20 cellular contexts compared by ENCODE assay signal in genomic region chr2:46748121-46748520, GRCh38. TPM values are rescaled to one million over a fixed set of nuclear protein-coding genes. Genes with fewer than 3 reads are reported as not detected.
A peak's percentile ranks its signal among the peaks of the same experiment; 100 is the strongest.
DNase-seq lines count a peak whose midpoint lies in the region; ATAC-seq, FAIRE-seq and TF ChIP-seq lines count a peak whose summit lies in the region.
"Had no signal": no experiment of that assay in that cellular context is flagged by ENCODE, and none has a peak within 500 bp of the region (broad histone marks: within the 10 kb centered on the region; RNA-seq: fewer than 3 reads in every experiment).

No MANE protein-coding gene starts in this region.

- FAIRE-seq in K562 (lab: Jason Lieb, UNC) (no peak), pancreas (lab: Jason Lieb, UNC) (no peak)

- H3K27ac ChIP-seq in GM23248: peak overlapping the region; percentile 85
- peak overlapping the region; percentile 80; the same call in 2 of the 3 replicates for H3K27ac ChIP-seq in K562 (ENCODE audit: extremely low read depth, low read depth, low read length)
- peak overlapping the region; percentile 92 for H3K27ac ChIP-seq in osteoblast (ENCODE audit: low read depth, low read length)
- no peak overlapping the region for H3K27ac ChIP-seq in naive thymus-derived CD4-positive, alpha-beta T cell (ENCODE audit: low read depth, low read length)
- peak overlapping the region in 1 of 4 donors; percentile 48 for H3K27ac ChIP-seq in pancreas
- H3K27ac ChIP-seq: ascending aorta, neural progenitor cell, upper lobe of right lung had no signal

- H2AFZ ChIP-seq in GM23248: no peak overlapping the region
- H2AFZ ChIP-seq in K562 (ENCODE audit: low read depth, low read length): no peak overlapping the region
- H2AFZ ChIP-seq in osteoblast (ENCODE audit: low read length): no peak overlapping the region
- H2AFZ ChIP-seq: neural progenitor cell had no signal

- CTCF ChIA-PET in K562 (lab: Yijun Ruan, JAX; ENCODE audit: low intra/inter-chr PET ratio): no interaction called here
- CTCF ChIA-PET in naive thymus-derived CD4-positive, alpha-beta T cell (lab: Charles Lee): no interaction called here

- BruUV-seq in K562 (replicated peaks; lab: Mats Ljungman, UMichigan): no TSS peak

- H3K27me3 ChIP-seq in GM23248 (replicated peaks; ENCODE audit: insufficient read depth) (no peaks in the 10 kb centered on the region), MG63 (no peaks in the 10 kb centered on the region), K562 (ENCODE audit: control insufficient read depth in 2 of 2, insufficient read depth in 2 of 2, low read length in 2 of 2) (no peaks in the 10 kb centered on the region), osteoblast (ENCODE audit: insufficient read depth, low read length) (no peaks in the 10 kb centered on the region), pancreas (no peaks in the 10 kb centered on the region)
- H3K27me3 ChIP-seq in naive thymus-derived CD4-positive, alpha-beta T cell (ENCODE audit: control insufficient read depth in 2 of 2, insufficient read depth in 2 of 2, low read length in 2 of 2): no peaks in the 10 kb centered on the region
- H3K27me3 ChIP-seq: ascending aorta, neural progenitor cell, upper lobe of right lung had no signal

- no peak overlapping the region for H3K4me3 Mint-ChIP-seq in naive thymus-derived CD4-positive, alpha-beta T cell
- H3K4me3 Mint-ChIP-seq: activated B cell treated with CpG ODN at 0.5 μM for 24 hours; activated naive CD4-positive, alpha-beta T cell treated with anti-CD3 and anti-CD28 coated beads for 36 hours; activated T-cell treated with anti-CD3 and anti-CD28 coated beads, Interleukin-2, amount 50 U/mL, for 24 hours; neural progenitor cell had no signal

- in situ Hi-C loops in GM23248 (cut with MboI) (no loop called here), K562 (cut with MboI) (no loop called here)

- peaks cover 4 to 77% (median 52%) of the 10 kb centered on the region in 7 donors for H3K4me1 Mint-ChIP-seq in naive thymus-derived CD4-positive, alpha-beta T cell

- peak overlapping the region; percentile 57 for H3K9ac ChIP-seq in GM23248
- H3K9ac ChIP-seq in K562 (ENCODE audit: insufficient read depth in 1 of 2, low read depth in 2 of 2, low read length in 2 of 2): no peak overlapping the region
- H3K9ac ChIP-seq: neural progenitor cell had no signal

- POLR2A ChIA-PET in K562 (lab: Yijun Ruan, JAX): interaction anchor here (0.8 to 1.1 kb wide), 2 partner anchors 15 to 21 kb away, joined by 3 to 4 read pairs; no protein-coding TSS in a partner anchor
- POLR2A ChIA-PET in naive thymus-derived CD4-positive, alpha-beta T cell (lab: Charles Lee): interaction anchor here (0.6 kb wide), 1 partner anchor 166 kb away, joined by 3 read pairs; no protein-coding TSS in a partner anchor

- no peaks in the 10 kb centered on the region for H3K9me1 ChIP-seq in K562 (ENCODE audit: control insufficient read depth, insufficient read depth, low read length)

- peak overlapping the region in 1 of 9 donors; percentile 18 for H3K27ac Mint-ChIP-seq in naive thymus-derived CD4-positive, alpha-beta T cell
- H3K27ac Mint-ChIP-seq: activated B cell treated with CpG ODN at 0.5 μM for 24 hours; activated naive CD4-positive, alpha-beta T cell treated with anti-CD3 and anti-CD28 coated beads for 36 hours; activated T-cell treated with anti-CD3 and anti-CD28 coated beads, Interleukin-2, amount 50 U/mL, for 24 hours; neural progenitor cell had no signal

- TF ChIP-seq CTCF in K562 (IDR thresholded peaks at IDR 0.05 in 2 of 3, conservative IDR thresholded peaks at IDR 0.05 in 1 of 3; ENCODE audit: insufficient read depth in 2 of 3, low read depth in 1 of 3, low read length in 3 of 3): no peak
- no peak for TF ChIP-seq CTCF in osteoblast (IDR thresholded peaks at IDR 0.05; ENCODE audit: extremely low read depth, low read depth, low read length)
- no peak for TF ChIP-seq CTCF in pancreas (IDR thresholded peaks at IDR 0.05)

- no peak for ATAC-seq in K562
- no peak for ATAC-seq in naive thymus-derived CD4-positive, alpha-beta T cell
- ATAC-seq in pancreas: no peak

- DNase-seq in GM23248 (peak; percentile 34), MG63 (peak; percentile 35), K562 (ENCODE audit: extremely low read depth in 1 of 4, low spot score in 3 of 4) (peak in 1 of 4 experiments; percentile 20), osteoblast (ENCODE audit: insufficient read length, low spot score, missing footprints) (no peak), pancreas (no peak)
- no peak for DNase-seq in naive thymus-derived CD4-positive, alpha-beta T cell
- DNase-seq in activated CD4-positive, alpha-beta T cell treated with anti-CD3 and anti-CD28 coated beads for 1 hour: no peak
- DNase-seq: activated B cell treated with CpG ODN at 0.5 μM for 24 hours; activated naive CD4-positive, alpha-beta T cell treated with anti-CD3 and anti-CD28 coated beads for 36 hours; activated T-cell treated with anti-CD3 and anti-CD28 coated beads, Interleukin-2, amount 50 U/mL, for 24 hours; cerebellar nuclear complex; DMS79; effector CD4-positive, alpha-beta T cell; glutamatergic neuron; HCEC 1CT; left colon; NCI-H748 treated with DMSO at 0.1 percent for 48 hours; upper lobe of right lung had no signal

- peaks cover 97% of the 10 kb centered on the region for H3K4me1 ChIP-seq in GM23248 (ENCODE audit: insufficient read depth)
- peaks cover 4 to 15% of the 10 kb centered on the region in 2 experiments; a peak in 3 of 5 replicates for H3K4me1 ChIP-seq in K562 (replicated peaks in 1 of 2; ENCODE audit: control insufficient read depth in 2 of 2, insufficient read depth in 2 of 2, low read length in 2 of 2)
- peaks cover 92% of the 10 kb centered on the region for H3K4me1 ChIP-seq in osteoblast (ENCODE audit: insufficient read depth, low read length)
- no peaks in the 10 kb centered on the region for H3K4me1 ChIP-seq in naive thymus-derived CD4-positive, alpha-beta T cell (ENCODE audit: control insufficient read depth in 2 of 2, insufficient read depth in 2 of 2, low read length in 2 of 2)
- peaks cover 11 to 28% (median 13%) of the 10 kb centered on the region in 3 donors for H3K4me1 ChIP-seq in pancreas
- H3K4me1 ChIP-seq: neural progenitor cell had no signal

- no peaks in the 10 kb centered on the region for H3K9me2 ChIP-seq in GM23248 (ENCODE audit: insufficient read depth)

- H3K27me3 Mint-ChIP-seq in naive thymus-derived CD4-positive, alpha-beta T cell: no peaks in the 10 kb centered on the region
- H3K27me3 Mint-ChIP-seq: activated B cell treated with CpG ODN at 0.5 μM for 24 hours; activated T-cell treated with anti-CD3 and anti-CD28 coated beads, Interleukin-2, amount 50 U/mL, for 24 hours had no signal

- TF ChIP-seq POLR2A in K562 (conservative IDR thresholded peaks at IDR 0.05): no peak

- peaks cover 1 to 37% (median 32%) of the 10 kb centered on the region in 5 donors for H3K36me3 Mint-ChIP-seq in naive thymus-derived CD4-positive, alpha-beta T cell

- no peak for TF ChIP-seq EP300 in K562 (IDR thresholded peaks at IDR 0.05; ENCODE audit: low read length)

- H4K20me1 ChIP-seq in GM23248 (ENCODE audit: insufficient read depth): peaks cover 69% of the 10 kb centered on the region; the same call in 1 of the 2 replicates
- no peaks in the 10 kb centered on the region for H4K20me1 ChIP-seq in K562 (replicated peaks; ENCODE audit: control insufficient read depth, insufficient read depth, low read length)
- H4K20me1 ChIP-seq in osteoblast (ENCODE audit: insufficient read depth, low read length): peaks cover 71% of the 10 kb centered on the region

- H3K36me3 ChIP-seq in GM23248 (ENCODE audit: low read depth): peaks cover 17% of the 10 kb centered on the region
- H3K36me3 ChIP-seq in MG63: no peaks in the 10 kb centered on the region
- no peaks in the 10 kb centered on the region for H3K36me3 ChIP-seq in K562 (ENCODE audit: control insufficient read depth, insufficient read depth, low read length)
- peaks cover 7% of the 10 kb centered on the region for H3K36me3 ChIP-seq in osteoblast (ENCODE audit: insufficient read depth, low read length)
- no peaks in the 10 kb centered on the region for H3K36me3 ChIP-seq in naive thymus-derived CD4-positive, alpha-beta T cell (ENCODE audit: control insufficient read depth in 2 of 3, insufficient read depth in 3 of 3, low read length in 3 of 3)
- no peaks in the 10 kb centered on the region for H3K36me3 ChIP-seq in pancreas
- H3K36me3 ChIP-seq: ascending aorta, neural progenitor cell, upper lobe of right lung had no signal

- no peak for TF ChIP-seq RAD21 in K562 (CRISPR knock-in tag; conservative IDR thresholded peaks at IDR 0.05 in 1 of 2, IDR thresholded peaks at IDR 0.05 in 1 of 2)

- WGBS in GM23248 (ENCODE audit: low coverage in 1 of 2, low lambda C conversion rate in 2 of 2, missing lambda C conversion rate in 2 of 2), 2 experiments: 76 to 77% methylated on average over 3 of the region's 3 CpGs
- WGBS in K562 (ENCODE audit: insufficient coverage, low coverage, missing lambda C conversion rate): 61% methylated on average over 2 of the region's 3 CpGs
- 94 to 99% methylated on average over 3 of the region's 3 CpGs for WGBS in pancreas, 2 donors

- H3K79me2 ChIP-seq in GM23248 (ENCODE audit: insufficient read depth) (peaks cover 100% of the 10 kb centered on the region), K562 (ENCODE audit: control insufficient read depth, insufficient read depth, low read length) (peaks cover 63% of the 10 kb centered on the region), osteoblast (ENCODE audit: insufficient read depth, low read length) (peaks cover 100% of the 10 kb centered on the region)

- intact Hi-C loops in K562 (cut with micrococcal nuclease) (no loop called here), pancreas (cut with DNase I) (no loop called here)
- intact Hi-C loops in naive thymus-derived CD4-positive, alpha-beta T cell (cut with micrococcal nuclease): no loop called here

- peaks cover 0 to 31% (median 8%) of the 10 kb centered on the region in 11 donors for H3K9me3 Mint-ChIP-seq in naive thymus-derived CD4-positive, alpha-beta T cell
- H3K9me3 Mint-ChIP-seq: activated B cell treated with CpG ODN at 0.5 μM for 24 hours had no signal

- H3F3A ChIP-seq in GM23248 (ENCODE audit: insufficient read depth): peaks cover 100% of the 10 kb centered on the region

- H3K9me3 ChIP-seq in GM23248 (ENCODE audit: low read depth): no peaks in the 10 kb centered on the region
- H3K9me3 ChIP-seq in MG63: no peaks in the 10 kb centered on the region
- no peaks in the 10 kb centered on the region for H3K9me3 ChIP-seq in K562 (replicated peaks; ENCODE audit: control insufficient read depth, insufficient read depth, low read depth, low read length)
- no peaks in the 10 kb centered on the region for H3K9me3 ChIP-seq in osteoblast (ENCODE audit: low read depth, low read length)
- H3K9me3 ChIP-seq in naive thymus-derived CD4-positive, alpha-beta T cell (ENCODE audit: control insufficient read depth in 2 of 3, low read length in 3 of 3): peaks cover 0 to 3% (median 0%) of the 10 kb centered on the region in 3 experiments
- no peaks in the 10 kb centered on the region for H3K9me3 ChIP-seq in pancreas
- H3K9me3 ChIP-seq: ascending aorta, upper lobe of right lung had no signal

- peak overlapping the region; percentile 45 for H3K4me2 ChIP-seq in GM23248 (ENCODE audit: unreplicated experiment)
- no peak overlapping the region for H3K4me2 ChIP-seq in K562 (ENCODE audit: insufficient read depth, low read length)
- peak overlapping the region; percentile 21 for H3K4me2 ChIP-seq in osteoblast (ENCODE audit: insufficient read depth, low read length)
- H3K4me2 ChIP-seq: neural progenitor cell had no signal

- H3K4me3 ChIP-seq in GM23248: peak overlapping the region; percentile 20
- H3K4me3 ChIP-seq in MG63: no peak overlapping the region
- no peak overlapping the region for H3K4me3 ChIP-seq in K562
- H3K4me3 ChIP-seq in osteoblast (ENCODE audit: insufficient read depth, low read length): no peak overlapping the region
- no peak overlapping the region for H3K4me3 ChIP-seq in naive thymus-derived CD4-positive, alpha-beta T cell (ENCODE audit: low read length)
- H3K4me3 ChIP-seq in pancreas: no peak overlapping the region
- H3K4me3 ChIP-seq: ascending aorta, neural progenitor cell, upper lobe of right lung had no signal

RNA-seq across cellular contexts. Expression of gene SOCS5, which starts 49.0 kb away (rescaled TPM):
- 186 and 243 TPM in 2 replicates for total RNA-seq in GM23248 (2014; rRNA removed; shearing (Covaris generic))
- polyA plus RNA-seq in GM23248 (2016; fragmentation: Nextera tagmentation; extraction: Ambion mirVana) (96.9 and 101 TPM in 2 replicates), K562 (2011; rRNA removed) (7.9 and 9.2 TPM in 2 replicates), K562 (2014; fragmentation: Illumina TruSeq; extraction: Trizol) (4.9 and 6.5 TPM in 2 replicates), K562 (2014; fragmentation: Nextera tagmentation; extraction: Ambion mirVana) (1 to 10 TPM; 1.6 to 1.9 TPM), K562 (2014; rRNA removed) (5.2 and 6.0 TPM in 2 replicates), pancreas (1 to 10 TPM; 2.3 to 5.2 TPM)
- total RNA-seq in MG63 (2014; rRNA removed; shearing (Covaris generic); ENCODE audit: low replicate concordance): 18.4 and 28.1 TPM in 2 replicates
- 6.9 and 18.0 TPM in 2 replicates for total RNA-seq in K562 (2011; cell fraction: chromatin; rRNA removed; ENCODE audit: low replicate concordance)
- 3.7 and 4.7 TPM in 2 replicates for total RNA-seq in K562 (2011; cell fraction: nucleolus; rRNA removed)
- total RNA-seq in K562 (2011; cell fraction: nucleoplasm; rRNA removed): 9.4 and 12.9 TPM in 2 replicates
- total RNA-seq in K562 (2014; rRNA removed) (3.7 and 4.3 TPM in 2 replicates), K562 (2014; rRNA removed; fragmentation: Illumina TruSeq; extraction: Trizol) (6.1 and 6.7 TPM in 2 replicates), K562 (2015; rRNA removed; fragmentation: Illumina TruSeq; extraction: Trizol) (4.9 and 6.5 TPM in 2 replicates), K562 (2021) (5.2 and 6.3 TPM in 2 replicates), osteoblast (124 and 136 TPM in 2 replicates), pancreas (10 to 100 TPM in 1 of 6 donors, 1 to 10 TPM in 5; 4.2 to 10.2 (median 5.9) TPM)
- 2.5 and 4.7 TPM in 2 replicates for polyA plus RNA-seq in K562 (2011; cell fraction: cytosol; rRNA removed)
- 5.5 and 6.0 TPM in 2 replicates for polyA plus RNA-seq in K562 (2011; cell fraction: nucleus; rRNA removed)
- 4.3 and 4.5 TPM in 2 replicates for polyA plus RNA-seq in K562 (2012)
- 14.7 and 16.9 TPM in 2 replicates for polyA minus RNA-seq in K562 (2011; rRNA and poly(A)+ RNA removed)
- 4.6 and 6.0 TPM in 2 replicates for polyA minus RNA-seq in K562 (2011; cell fraction: cytosol; rRNA and poly(A)+ RNA removed)
- polyA minus RNA-seq in K562 (2011; cell fraction: nucleus; rRNA and poly(A)+ RNA removed): 5.1 and 8.7 TPM in 2 replicates
- 10 to 100 TPM in 3 of 5 experiments, 1 to 10 TPM in 2; 6.2 to 14.5 (median 11.6) TPM for total RNA-seq in naive thymus-derived CD4-positive, alpha-beta T cell
- 1 to 10 TPM; 4.1 to 4.2 TPM for polyA plus RNA-seq in naive thymus-derived CD4-positive, alpha-beta T cell

Comparison
In these comparisons a context has a peak if more than half of its experiments do, and no peak if none do; other contexts are left out.
1. DNase-seq: peak in GM23248 (single experiment) and MG63 (single experiment); none in osteoblast (single experiment), naive thymus-derived CD4-positive, alpha-beta T cell (0 of 9), pancreas (0 of 6) and activated CD4-positive, alpha-beta T cell treated with anti-CD3 and anti-CD28 coated beads for 1 hour (single experiment).